1 cellular context compared by ENCODE assay signal in the genomic region with DNA sequence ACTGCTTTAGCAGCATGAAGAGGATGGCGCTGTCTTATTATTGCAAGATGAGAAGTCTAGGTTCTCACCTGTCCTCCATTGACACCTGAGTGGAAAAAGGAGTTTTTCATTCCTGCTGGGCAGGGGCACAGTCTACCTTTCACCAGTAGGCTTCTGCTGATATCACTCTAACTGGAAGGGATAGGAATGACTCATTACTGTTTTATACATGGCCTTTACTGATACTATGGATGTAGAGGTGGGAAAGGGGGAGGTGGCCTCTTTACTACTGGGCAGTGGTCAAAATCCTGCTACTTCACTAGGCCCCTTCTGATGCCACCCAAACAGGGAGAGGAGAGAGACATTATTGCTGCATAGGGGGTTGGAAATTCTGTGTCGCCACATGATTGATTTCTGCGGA.
TF ChIP-seq lines count a peak whose summit lies in the region.

No MANE protein-coding gene starts in this region.

TF ChIP-seq in GM12878, 131 proteins besides CTCF, POLR2A, EP300 and RAD21 (continued from another document):
- no peak for TF ChIP-seq E4F1 (IDR thresholded peaks at IDR 0.05; ENCODE audit: borderline replicate concordance, partially characterized antibody)
- TF ChIP-seq STAT1 (conservative IDR thresholded peaks at IDR 0.05) = no peak
- no peak for TF ChIP-seq E2F4 (IDR thresholded peaks at IDR 0.05; ENCODE audit: low read depth, low read length)
- TF ChIP-seq IKZF1 (conservative IDR thresholded peaks at IDR 0.05) = no peak
- TF ChIP-seq NKRF (conservative IDR thresholded peaks at IDR 0.05) = no peak
